In genomic region chr10:122730238-122730637, GRCh38 we compare ENCODE assay signal across 38 cellular contexts. TPM values are rescaled to one million over a fixed set of nuclear protein-coding genes. Genes with fewer than 3 reads are reported as not detected.
"Had no signal": no experiment of that assay in that cellular context is flagged by ENCODE, and none has a peak within 500 bp of the region (broad histone marks: within the 10 kb centered on the region; RNA-seq: fewer than 3 reads in every experiment).

No MANE protein-coding gene starts in this region.

- H3K27ac ChIP-seq: brain microvascular endothelial cell, coronary artery, dorsolateral prefrontal cortex, gastrocnemius medialis, hepatocyte, parathyroid adenoma, right atrium auricular region, suprapubic skin, tibial artery, upper lobe of right lung had no signal

- H3K4me2 ChIP-seq: hepatocyte, smooth muscle cell had no signal

- H3K36me3 ChIP-seq: brain microvascular endothelial cell, gastrocnemius medialis, right atrium auricular region, suprapubic skin, tibial artery, upper lobe of right lung had no signal

- H3K4me1 Mint-ChIP-seq: activated CD4-positive, alpha-beta memory T cell treated with anti-CD3 and anti-CD28 coated beads, Interleukin-2, amount 10 ng/mL, durations not matched to agents 7 days and 5 days; activated CD4-positive, alpha-beta T cell treated with anti-CD3 and anti-CD28 coated beads, Interleukin-2, amount 10 ng/mL, durations not matched to agents 7 days and 5 days; activated T-helper 17 cell treated with anti-CD3 and anti-CD28 coated beads, Interleukin-2, amount 50 U/mL, for 72 hours; neural crest cell had no signal

- H3K27me3 ChIP-seq: brain microvascular endothelial cell, right atrium auricular region had no signal

- DNase-seq: activated CD4-positive, alpha-beta memory T cell treated with anti-CD3 and anti-CD28 coated beads, Interleukin-2, amount 10 ng/mL, durations not matched to agents 7 days and 5 days; activated CD4-positive, alpha-beta T cell treated with anti-CD3 and anti-CD28 coated beads for 1 hour; activated CD4-positive, alpha-beta T cell treated with anti-CD3 and anti-CD28 coated beads, Interleukin-2, amount 10 ng/mL, durations not matched to agents 7 days and 5 days; activated gamma-delta T cell treated with Interleukin-2 at 50 U/mL for 16 hours; activated naive CD4-positive, alpha-beta T cell treated with anti-CD3 and anti-CD28 coated beads, Interleukin-2, amount 50 U/mL, for 16 hours; activated T-cell treated with anti-CD3 and anti-CD28 coated beads, Interleukin-2, amount 50 U/mL, for 4 hours; amniotic stem cell; brain microvascular endothelial cell; dorsolateral prefrontal cortex; effector memory CD4-positive, alpha-beta T cell; gastrocnemius medialis; islet precursor cell; left colon; mammary epithelial cell; midbrain; naive thymus-derived CD4-positive, alpha-beta T cell; occipital lobe; stimulated activated CD4-positive, alpha-beta T cell treated with anti-CD3 and anti-CD28 coated beads, Interleukin-1b, Interleukin-23, amount 100 ng/mL, for 48 hours; stimulated activated CD4-positive, alpha-beta T cell treated with anti-CD3 and anti-CD28 coated beads, Interleukin-4, amount 100 ng/mL, for 4 hours; stimulated activated CD8-positive, alpha-beta memory T cell treated with anti-CD3 and anti-CD28 coated beads, Interleukin-4, amount 100 ng/mL, for 48 hours; stimulated activated naive CD4-positive, alpha-beta T cell; tibial artery; upper lobe of right lung had no signal

- H2AFZ ChIP-seq: hepatocyte, parathyroid adenoma had no signal

- H3K27ac Mint-ChIP-seq: activated CD4-positive, alpha-beta memory T cell treated with anti-CD3 and anti-CD28 coated beads, Interleukin-2, amount 10 ng/mL, durations not matched to agents 7 days and 5 days; activated CD4-positive, alpha-beta T cell treated with anti-CD3 and anti-CD28 coated beads, Interleukin-2, amount 10 ng/mL, durations not matched to agents 7 days and 5 days; activated T-helper 17 cell treated with anti-CD3 and anti-CD28 coated beads, Interleukin-2, amount 50 U/mL, for 72 hours; naive thymus-derived CD4-positive, alpha-beta T cell; WTC11 had no signal

- H3K4me1 ChIP-seq: gastrocnemius medialis, parathyroid adenoma, right atrium auricular region, suprapubic skin, tibial artery, upper lobe of right lung had no signal

- H3K9me3 ChIP-seq: gastrocnemius medialis, right atrium auricular region, suprapubic skin, tibial artery, upper lobe of right lung had no signal

- H3K36me3 Mint-ChIP-seq: naive thymus-derived CD4-positive, alpha-beta T cell; WTC11 had no signal

- H3K9me3 Mint-ChIP-seq: activated CD4-positive, alpha-beta memory T cell treated with anti-CD3 and anti-CD28 coated beads, Interleukin-2, amount 10 ng/mL, durations not matched to agents 7 days and 5 days; activated CD4-positive, alpha-beta T cell treated with anti-CD3 and anti-CD28 coated beads, Interleukin-2, amount 10 ng/mL, durations not matched to agents 7 days and 5 days; activated T-cell treated with anti-CD3 and anti-CD28 coated beads, Interleukin-2, amount 50 U/mL, for 4 hours; activated T-helper 17 cell treated with anti-CD3 and anti-CD28 coated beads, Interleukin-2, amount 50 U/mL, for 72 hours; naive thymus-derived CD4-positive, alpha-beta T cell; neural crest cell; WTC11 had no signal

- H3K4me3 ChIP-seq: coronary artery, dorsolateral prefrontal cortex, gastrocnemius medialis, hepatocyte, right atrium auricular region, smooth muscle cell, suprapubic skin, tibial artery, upper lobe of right lung had no signal

- H3K27me3 Mint-ChIP-seq: activated CD4-positive, alpha-beta memory T cell treated with anti-CD3 and anti-CD28 coated beads, Interleukin-2, amount 10 ng/mL, durations not matched to agents 7 days and 5 days had no signal

- H3K9ac ChIP-seq: parathyroid adenoma had no signal

- ATAC-seq: activated T-cell treated with anti-CD3 and anti-CD28 coated beads, Interleukin-2, amount 50 U/mL, for 4 hours; activated T-helper 17 cell treated with anti-CD3 and anti-CD28 coated beads, Interleukin-2, amount 50 U/mL, for 72 hours; gastrocnemius medialis; left colon; naive thymus-derived CD4-positive, alpha-beta T cell; WTC11 had no signal

- H3K4me3 Mint-ChIP-seq: activated CD4-positive, alpha-beta memory T cell treated with anti-CD3 and anti-CD28 coated beads, Interleukin-2, amount 10 ng/mL, durations not matched to agents 7 days and 5 days; activated CD4-positive, alpha-beta T cell treated with anti-CD3 and anti-CD28 coated beads, Interleukin-2, amount 10 ng/mL, durations not matched to agents 7 days and 5 days; activated T-cell treated with anti-CD3 and anti-CD28 coated beads, Interleukin-2, amount 50 U/mL, for 4 hours; activated T-helper 17 cell treated with anti-CD3 and anti-CD28 coated beads, Interleukin-2, amount 50 U/mL, for 72 hours; naive thymus-derived CD4-positive, alpha-beta T cell; neural crest cell; WTC11 had no signal

RNA-seq across cellular contexts. Expression of gene C10orf120, which starts 30.6 kb away (rescaled TPM):
- total RNA-seq: activated CD4-positive, alpha-beta memory T cell treated with anti-CD3 and anti-CD28 coated beads, Interleukin-2, amount 10 ng/mL, durations not matched to agents 7 days and 5 days; activated CD4-positive, alpha-beta T cell treated with anti-CD3 and anti-CD28 coated beads, Interleukin-2, amount 10 ng/mL, durations not matched to agents 7 days and 5 days; activated T-cell treated with anti-CD3 and anti-CD28 coated beads, Interleukin-2, amount 50 U/mL, for 4 hours; activated T-helper 17 cell treated with anti-CD3 and anti-CD28 coated beads, Interleukin-2, amount 50 U/mL, for 72 hours; astrocyte; cardiac septum; cerebellum; dorsolateral prefrontal cortex; epithelial cell of proximal tubule; gastrocnemius medialis; hepatocyte; left colon; liver; mammary epithelial cell; naive thymus-derived CD4-positive, alpha-beta T cell; neural crest cell; occipital lobe; pulmonary artery endothelial cell; right atrium auricular region; smooth muscle cell; suprapubic skin; upper lobe of right lung; WTC11 had no signal
- polyA plus RNA-seq: hepatocyte; liver; mammary epithelial cell; naive thymus-derived CD4-positive, alpha-beta T cell; smooth muscle cell had no signal
